In genomic region chr7:92835851-92836488, GRCh38 we compare ENCODE assay signal across 8 cellular contexts. TPM values are rescaled to one million over a fixed set of nuclear protein-coding genes. Genes with fewer than 3 reads are reported as not detected.
A peak's percentile ranks its signal among the peaks of the same experiment; 100 is the strongest.
DNase-seq lines count a peak whose midpoint lies in the region; ATAC-seq and TF ChIP-seq lines count a peak whose summit lies in the region.

No MANE protein-coding gene starts in this region.

- peak; percentile 27 for DNase-seq in NCI-H146 (lab: John Stamatoyannopoulos, UW)
- DNase-seq in NCI-H146 treated with DMSO at 0.1 percent for 48 hours (lab: John Stamatoyannopoulos, UW; ENCODE audit: unreplicated experiment) = no peak
- peak in 2 of 3 donors; percentile 39 to 56 for DNase-seq in Peyer's patch
- peak; percentile 66 for DNase-seq in activated naive CD4-positive, alpha-beta T cell treated with anti-CD3 and anti-CD28 coated beads, Interleukin-2, amount 50 U/mL, for 16 hours
- DNase-seq in left ventricle myocardium inferior = peak; percentile 20
- no peak for DNase-seq in gastrocnemius medialis
- DNase-seq in DMS114 treated with DMSO at 0.1 percent for 48 hours (lab: John Stamatoyannopoulos, UW; ENCODE audit: unreplicated experiment) = no peak
- no peak for DNase-seq in GOT3 (lab: John Stamatoyannopoulos, UW)

- intact Hi-C loops in left ventricle myocardium inferior (cut with micrococcal nuclease) = loop anchor here (5.0 kb wide), 1 partner anchor 214 kb away; no protein-coding TSS in a partner anchor
- intact Hi-C loops in gastrocnemius medialis (cut with DNase I; ENCODE audit: low total_unique reads) = loop anchor here (5.0 kb wide), 1 partner anchor 309 kb away; the partner anchor contains the start of genes PEX1 and RBM48

- H3K36me3 ChIP-seq in Peyer's patch (no peaks in the 10 kb centered on the region), left ventricle myocardium inferior (no peaks in the 10 kb centered on the region), gastrocnemius medialis (no peaks in the 10 kb centered on the region)

- TF ChIP-seq POLR2A in Peyer's patch (IDR thresholded peaks at IDR 0.05) (no peak), gastrocnemius medialis (IDR thresholded peaks at IDR 0.05) (no peak)

- ATAC-seq in gastrocnemius medialis = no peak

- H3K4me1 ChIP-seq in Peyer's patch = peaks cover 0 to 17% (median 3%) of the 10 kb centered on the region in 4 donors
- H3K4me1 ChIP-seq in left ventricle myocardium inferior = peaks cover 60% of the 10 kb centered on the region
- H3K4me1 ChIP-seq in gastrocnemius medialis = no peaks in the 10 kb centered on the region

- H3K4me3 ChIP-seq in Peyer's patch = peak overlapping the region; percentile 76 to 91 (median 78)
- peak overlapping the region; percentile 90 for H3K4me3 ChIP-seq in left ventricle myocardium inferior
- peak overlapping the region; percentile 50 to 81 (median 70) for H3K4me3 ChIP-seq in gastrocnemius medialis

- H3K9me3 ChIP-seq in Peyer's patch = no peaks in the 10 kb centered on the region
- no peaks in the 10 kb centered on the region for H3K9me3 ChIP-seq in left ventricle myocardium inferior (replicated peaks)
- no peaks in the 10 kb centered on the region for H3K9me3 ChIP-seq in gastrocnemius medialis

- in situ Hi-C loops in gastrocnemius medialis (cut with MboI; ENCODE audit: low sequenced_read_pairs in 4 of 4) = loop anchor here in 2 of 4 donors (10.0 to 25.0 kb wide), 2 partner anchors 211 to 224 kb away; no protein-coding TSS in a partner anchor

- H3K27ac ChIP-seq in Peyer's patch = peak overlapping the region; percentile 81 to 93 (median 85)
- peak overlapping the region; percentile 96 for H3K27ac ChIP-seq in left ventricle myocardium inferior (replicated peaks)
- H3K27ac ChIP-seq in gastrocnemius medialis = peak overlapping the region; percentile 74 to 80 (median 76)

- no peaks in the 10 kb centered on the region for H3K27me3 ChIP-seq in Peyer's patch
- no peaks in the 10 kb centered on the region for H3K27me3 ChIP-seq in left ventricle myocardium inferior (ENCODE audit: low read depth)
- H3K27me3 ChIP-seq in gastrocnemius medialis = peaks cover 7 to 54% (median 51%) of the 10 kb centered on the region in 3 donors

- TF ChIP-seq CTCF in Peyer's patch (IDR thresholded peaks at IDR 0.05) = no peak
- TF ChIP-seq CTCF in left ventricle myocardium inferior (IDR thresholded peaks at IDR 0.05; ENCODE audit: borderline replicate concordance) = no peak
- no peak for TF ChIP-seq CTCF in gastrocnemius medialis (IDR thresholded peaks at IDR 0.05 in 4 of 5, conservative IDR thresholded peaks at IDR 0.05 in 1 of 5)

RNA-seq across cellular contexts. Expression of gene CDK6, which starts 0.4 kb away (rescaled TPM):
- total RNA-seq in Peyer's patch = 10 to 100 TPM; 25.6 to 75.1 (median 55.4) TPM
- total RNA-seq in left ventricle myocardium inferior = 16.5 TPM
- total RNA-seq in gastrocnemius medialis = 1 to 10 TPM; 1.2 to 6.9 (median 2.6) TPM

Comparison
In these comparisons a context has a peak if more than half of its experiments do, and no peak if none do; other contexts are left out.
1. DNase-seq: peak in NCI-H146 (single experiment), Peyer's patch (2 of 3), activated naive CD4-positive, alpha-beta T cell treated with anti-CD3 and anti-CD28 coated beads, Interleukin-2, amount 50 U/mL, for 16 hours (single experiment) and left ventricle myocardium inferior (single experiment); none in NCI-H146 treated with DMSO at 0.1 percent for 48 hours (single experiment), gastrocnemius medialis (0 of 2), DMS114 treated with DMSO at 0.1 percent for 48 hours (single experiment) and GOT3 (single experiment).
2. Peak in every context shown above with its lines, with median percentiles within 50 percentile points of each other: H3K27ac ChIP-seq and H3K4me3 ChIP-seq.